ENCODE assay signal across 19 cellular contexts in genomic region chr12:49340971-49341776, GRCh38. TPM values are rescaled to one million over a fixed set of nuclear protein-coding genes. Genes with fewer than 3 reads are reported as not detected.
DNase-seq lines count a peak whose midpoint lies in the region; ATAC-seq and TF ChIP-seq lines count a peak whose summit lies in the region.
"Had no signal": no experiment of that assay in that cellular context is flagged by ENCODE, and none has a peak within 500 bp of the region (broad histone marks: within the 10 kb centered on the region; RNA-seq: fewer than 3 reads in every experiment).

No MANE protein-coding gene starts in this region.

- peaks cover 3% of the 10 kb centered on the region; the same call in 2 of the 3 replicates for H3K9me3 Mint-ChIP-seq in GM23338
- peaks cover 10% of the 10 kb centered on the region for H3K9me3 Mint-ChIP-seq in glutamatergic neuron (ENCODE audit: unreplicated experiment)
- H3K9me3 Mint-ChIP-seq in activated CD8-positive, alpha-beta T cell treated with anti-CD3 and anti-CD28 coated beads for 36 hours = no peaks in the 10 kb centered on the region
- H3K9me3 Mint-ChIP-seq: activated naive CD8-positive, alpha-beta T cell treated with anti-CD3 and anti-CD28 coated beads, Interleukin-2, amount 50 U/mL, for 24 hours; T-helper 1 cell treated with Interleukin-12 subunit alpha and Interleukin-12 subunit beta and Interleukin-4 antibody, amounts not matched to agents 30 μg/mL and 1 μg/mL, for 36 hours had no signal

- H3K14ac ChIP-seq in neuronal stem cell (ENCODE audit: low read length) = no peak overlapping the region

- H4K8ac ChIP-seq in neuronal stem cell (ENCODE audit: low read depth, low read length) = no peak overlapping the region

- H3K4ac ChIP-seq in neuronal stem cell (ENCODE audit: low read length) = no peak overlapping the region

- peak overlapping the region; percentile 88 for H3K4me2 ChIP-seq in GM23338
- H3K4me2 ChIP-seq in neuronal stem cell (ENCODE audit: insufficient read depth, low read length, poor library complexity, severe bottlenecking) = peak overlapping the region; percentile 84
- H3K4me2 ChIP-seq in GM23248 (ENCODE audit: unreplicated experiment) = no peak overlapping the region

- peaks cover 28% of the 10 kb centered on the region for H4K20me1 ChIP-seq in GM23338 (replicated peaks; ENCODE audit: insufficient read depth)
- H4K20me1 ChIP-seq in GM23248 (ENCODE audit: insufficient read depth) = no peaks in the 10 kb centered on the region

- H3K9me2 ChIP-seq in GM23338 (ENCODE audit: insufficient read depth) (no peaks in the 10 kb centered on the region), GM23248 (ENCODE audit: insufficient read depth) (no peaks in the 10 kb centered on the region)

- H2AK5ac ChIP-seq in neuronal stem cell (ENCODE audit: low read depth, low read length) = peak overlapping the region; percentile 9

- no peak overlapping the region for H2BK12ac ChIP-seq in neuronal stem cell (ENCODE audit: low read length)

- no peaks in the 10 kb centered on the region for H3K36me3 ChIP-seq in GM23338 (ENCODE audit: insufficient read depth)
- no peaks in the 10 kb centered on the region for H3K36me3 ChIP-seq in neuronal stem cell (replicated peaks in 1 of 2; ENCODE audit: control insufficient read depth in 2 of 2, insufficient read depth in 2 of 2, low read length in 2 of 2)
- no peaks in the 10 kb centered on the region for H3K36me3 ChIP-seq in GM23248 (ENCODE audit: low read depth)
- H3K36me3 ChIP-seq: gastroesophageal sphincter, vagina had no signal

- CTCF ChIA-PET in activated CD8-positive, alpha-beta T cell treated with anti-CD3 and anti-CD28 coated beads for 36 hours (lab: Charles Lee) = interaction anchor here (0.8 to 4.0 kb wide), 24 partner anchors 9 to 240 kb away, joined by 3 to 126 read pairs (median 7); partner anchors contain the start of genes PRPH, SPATS2, TROAP and TUBA1C

- POLR2A ChIA-PET in activated CD8-positive, alpha-beta T cell treated with anti-CD3 and anti-CD28 coated beads for 36 hours (lab: Charles Lee) = interaction anchor here (0.6 to 2.7 kb wide), 9 partner anchors 9 to 226 kb away, joined by 3 to 12 read pairs (median 4); partner anchors contain the start of genes PRPH and TROAP

- TF ChIP-seq CTCF in GM23338 (conservative IDR thresholded peaks at IDR 0.05; ENCODE audit: low read depth in 2 of 2) = no peak
- no peak for TF ChIP-seq CTCF in glutamatergic neuron (IDR thresholded peaks at IDR 0.05; ENCODE audit: partially characterized antibody, unreplicated experiment)
- TF ChIP-seq CTCF in activated CD8-positive, alpha-beta T cell treated with anti-CD3 and anti-CD28 coated beads for 36 hours (IDR thresholded peaks at IDR 0.05) = no peak

- H4K91ac ChIP-seq in neuronal stem cell (ENCODE audit: low read depth, low read length, poor library complexity) = no peak overlapping the region

- no peaks in the 10 kb centered on the region for H3K79me1 ChIP-seq in neuronal stem cell (ENCODE audit: low read depth, low read length)

- no peak for ATAC-seq in GM23338
- no peak for ATAC-seq in activated CD8-positive, alpha-beta T cell treated with anti-CD3 and anti-CD28 coated beads for 36 hours
- ATAC-seq: activated naive CD8-positive, alpha-beta T cell treated with anti-CD3 and anti-CD28 coated beads, Interleukin-2, amount 50 U/mL, for 24 hours had no signal

- H3F3A ChIP-seq in GM23338 (replicated peaks; ENCODE audit: low read depth) (peaks cover 31% of the 10 kb centered on the region), GM23248 (ENCODE audit: insufficient read depth) (0 out of 2 replicates have a peak, but pooled peaks cover 4% of the 10 kb centered on the region)

- H3K79me2 ChIP-seq in GM23338 (replicated peaks; ENCODE audit: insufficient read depth) = no peaks in the 10 kb centered on the region
- no peaks in the 10 kb centered on the region for H3K79me2 ChIP-seq in GM23248 (ENCODE audit: insufficient read depth)

- H3K9ac ChIP-seq in neuronal stem cell (ENCODE audit: low read depth, low read length, poor library complexity) = no peak overlapping the region
- H3K9ac ChIP-seq in GM23248 = no peak overlapping the region

- WGBS in neuronal stem cell (ENCODE audit: extremely low coverage in 2 of 2, insufficient read length in 2 of 2, insufficient replicate concordance in 1 of 2), 2 donors = no CpG with 5 or more reads among the region's 14 CpGs
- WGBS in GM23248 (ENCODE audit: low coverage in 1 of 2, low lambda C conversion rate in 2 of 2, missing lambda C conversion rate in 2 of 2), 2 experiments = 62% methylated on average over 14 of the region's 14 CpGs

- H3K36me3 Mint-ChIP-seq in GM23338 (ENCODE audit: low read depth) = no peaks in the 10 kb centered on the region; the same call in 2 of the 3 replicates
- H3K36me3 Mint-ChIP-seq in glutamatergic neuron (ENCODE audit: unreplicated experiment) = no peaks in the 10 kb centered on the region
- H3K36me3 Mint-ChIP-seq in activated CD8-positive, alpha-beta T cell treated with anti-CD3 and anti-CD28 coated beads for 36 hours (ENCODE audit: low read depth) = no peaks in the 10 kb centered on the region

- peak overlapping the region; percentile 95 for H3K18ac ChIP-seq in neuronal stem cell (ENCODE audit: low read length)

- H3K4me1 ChIP-seq in GM23338 (ENCODE audit: insufficient read depth) = peaks cover 52% of the 10 kb centered on the region
- peaks cover 29 to 61% of the 10 kb centered on the region in 2 donors for H3K4me1 ChIP-seq in neuronal stem cell (ENCODE audit: control insufficient read depth in 2 of 2, insufficient read depth in 1 of 2, low read depth in 1 of 2, low read length in 2 of 2)
- H3K4me1 ChIP-seq in GM23248 (ENCODE audit: insufficient read depth) = peaks cover 11% of the 10 kb centered on the region

- peak overlapping the region; percentile 70 for H3K4me3 Mint-ChIP-seq in GM23338
- H3K4me3 Mint-ChIP-seq in glutamatergic neuron (ENCODE audit: unreplicated experiment) = peak overlapping the region; percentile 65
- no peak overlapping the region for H3K4me3 Mint-ChIP-seq in activated CD8-positive, alpha-beta T cell treated with anti-CD3 and anti-CD28 coated beads for 36 hours
- H3K4me3 Mint-ChIP-seq: activated naive CD8-positive, alpha-beta T cell treated with anti-CD3 and anti-CD28 coated beads, Interleukin-2, amount 50 U/mL, for 24 hours; T-helper 1 cell treated with Interleukin-12 subunit alpha and Interleukin-12 subunit beta and Interleukin-4 antibody, amounts not matched to agents 30 μg/mL and 1 μg/mL, for 36 hours had no signal

- H3K27ac ChIP-seq in GM23338 (ENCODE audit: low read depth) (no peak overlapping the region), neuronal stem cell (replicated peaks; ENCODE audit: low read length) (no peak overlapping the region), GM23248 (no peak overlapping the region)
- H3K27ac ChIP-seq: RWPE1 had no signal

- H3K27me3 Mint-ChIP-seq in GM23338 (ENCODE audit: insufficient read depth, low read depth, poor library complexity) (peaks cover 98% of the 10 kb centered on the region), glutamatergic neuron (ENCODE audit: unreplicated experiment) (peaks cover 27% of the 10 kb centered on the region)
- peaks cover 67% of the 10 kb centered on the region for H3K27me3 Mint-ChIP-seq in activated CD8-positive, alpha-beta T cell treated with anti-CD3 and anti-CD28 coated beads for 36 hours

- H3K27ac Mint-ChIP-seq in GM23338 (no peak overlapping the region), glutamatergic neuron (ENCODE audit: unreplicated experiment) (no peak overlapping the region)
- no peak overlapping the region for H3K27ac Mint-ChIP-seq in activated CD8-positive, alpha-beta T cell treated with anti-CD3 and anti-CD28 coated beads for 36 hours
- H3K27ac Mint-ChIP-seq: activated naive CD8-positive, alpha-beta T cell treated with anti-CD3 and anti-CD28 coated beads, Interleukin-2, amount 50 U/mL, for 24 hours; T-helper 1 cell treated with Interleukin-12 subunit alpha and Interleukin-12 subunit beta and Interleukin-4 antibody, amounts not matched to agents 30 μg/mL and 1 μg/mL, for 36 hours had no signal

- H3K9me3 ChIP-seq in neuronal stem cell (replicated peaks in 1 of 2; ENCODE audit: control insufficient read depth in 2 of 2, insufficient read depth in 1 of 2, low read depth in 1 of 2, low read length in 2 of 2) (peaks cover 0 to 3% of the 10 kb centered on the region in 2 donors), GM23248 (ENCODE audit: low read depth) (no peaks in the 10 kb centered on the region)
- H3K9me3 ChIP-seq: gastroesophageal sphincter, vagina had no signal

- peak overlapping the region; percentile 47 for H2BK15ac ChIP-seq in neuronal stem cell (ENCODE audit: low read length)

- H3K4me3 ChIP-seq in GM23338 = peak overlapping the region; percentile 85
- H3K4me3 ChIP-seq in neuronal stem cell (ENCODE audit: low read length in 2 of 2) = peak overlapping the region in 1 of 2 donors; percentile 56
- H3K4me3 ChIP-seq in GM23248 = no peak overlapping the region

- no peak overlapping the region for H2BK5ac ChIP-seq in neuronal stem cell (ENCODE audit: low read length)

- DNase-seq in GM23338 (ENCODE audit: low spot score) (peak; percentile 40), glutamatergic neuron (no peak), neuronal stem cell (ENCODE audit: low spot score) (no peak), GM23248 (no peak)
- no peak for DNase-seq in activated CD4-positive, alpha-beta T cell treated with anti-CD3 and anti-CD28 coated beads, Interleukin-2, amount 50 U/mL, for 1 hour
- no peak for DNase-seq in activated CD8-positive, alpha-beta T cell treated with anti-CD3 and anti-CD28 coated beads for 36 hours
- DNase-seq: activated CD4-positive, CD25-positive, alpha-beta regulatory T cell treated with anti-CD3 and anti-CD28 coated beads, Interleukin-2, amount 50 U/mL, for 72 hours; activated naive CD8-positive, alpha-beta T cell treated with anti-CD3 and anti-CD28 coated beads, Interleukin-2, amount 50 U/mL, for 24 hours; cerebellar nuclear complex; NCI-H1930; NCI-H82; stimulated activated naive CD4-positive, alpha-beta T cell treated with Interleukin-2 at 50 U/mL for 16 hours had no signal

- intact Hi-C loops in activated CD8-positive, alpha-beta T cell treated with anti-CD3 and anti-CD28 coated beads for 36 hours (cut with micrococcal nuclease) = no loop called here

- H3K4me1 Mint-ChIP-seq in GM23338 = peaks cover 55% of the 10 kb centered on the region
- peaks cover 36% of the 10 kb centered on the region for H3K4me1 Mint-ChIP-seq in glutamatergic neuron (ENCODE audit: low read depth, unreplicated experiment)
- H3K4me1 Mint-ChIP-seq in activated CD8-positive, alpha-beta T cell treated with anti-CD3 and anti-CD28 coated beads for 36 hours (ENCODE audit: low read depth) = peaks cover 36% of the 10 kb centered on the region

- H2BK120ac ChIP-seq in neuronal stem cell (ENCODE audit: low read depth, low read length) = no peak overlapping the region

- H2AFZ ChIP-seq in GM23338 = peak overlapping the region; percentile 82; the same call in 1 of the 2 replicates
- peak overlapping the region; percentile 95 for H2AFZ ChIP-seq in neuronal stem cell (ENCODE audit: low read length)
- H2AFZ ChIP-seq in GM23248 = no peak overlapping the region

- H3K23ac ChIP-seq in neuronal stem cell (ENCODE audit: low read depth, low read length, poor library complexity) = no peak overlapping the region

- peaks cover 99% of the 10 kb centered on the region for H3K27me3 ChIP-seq in GM23338 (ENCODE audit: insufficient read depth)
- peaks cover 22 to 95% (median 84%) of the 10 kb centered on the region in 3 experiments for H3K27me3 ChIP-seq in neuronal stem cell (ENCODE audit: control insufficient read depth in 3 of 3, insufficient read depth in 3 of 3, low read depth in 1 of 3, low read length in 3 of 3)
- H3K27me3 ChIP-seq in GM23248 (replicated peaks; ENCODE audit: insufficient read depth) = peaks cover 57% of the 10 kb centered on the region

- in situ Hi-C loops in GM23248 (cut with MboI) = no loop called here

RNA-seq across cellular contexts. Expression of gene C1QL4, which starts 4.2 kb away (rescaled TPM):
- total RNA-seq in GM23338 (2014; rRNA removed; shearing (Covaris generic)) = 0.12 TPM in 1 of 2 replicates, not detected in the other
- polyA plus RNA-seq in GM23338 (2016; fragmentation: Nextera tagmentation; extraction: Ambion mirVana) (not detected in 2 replicates), GM23248 (2016; fragmentation: Nextera tagmentation; extraction: Ambion mirVana) (not detected in 2 replicates)
- total RNA-seq in glutamatergic neuron (ENCODE audit: unreplicated experiment) = 4.8 TPM
- 0.77 TPM for polyA plus RNA-seq in neuronal stem cell (2013, experiment 1 of 2)
- polyA plus RNA-seq in neuronal stem cell (2013, experiment 2 of 2) = 0.84 TPM
- total RNA-seq in GM23248 (2014; rRNA removed; shearing (Covaris generic)) = not detected in 2 replicates
- total RNA-seq in activated CD8-positive, alpha-beta T cell treated with anti-CD3 and anti-CD28 coated beads for 36 hours = not detected
- total RNA-seq: gastroesophageal sphincter, left cardiac atrium had no signal
- polyA plus RNA-seq: BJ had no signal

RNA-seq across cellular contexts. Expression of gene DNAJC22, which starts 5.5 kb away (rescaled TPM):
- total RNA-seq in GM23338 (2014; rRNA removed; shearing (Covaris generic)) = 0.10 TPM in 1 of 2 replicates, not detected in the other
- polyA plus RNA-seq in GM23338 (2016; fragmentation: Nextera tagmentation; extraction: Ambion mirVana) = not detected in 2 replicates
- total RNA-seq in glutamatergic neuron (ENCODE audit: unreplicated experiment) = 4.5 TPM
- polyA plus RNA-seq in neuronal stem cell (2013, experiment 1 of 2) = 0.14 TPM
- polyA plus RNA-seq in neuronal stem cell (2013, experiment 2 of 2) = 0.12 TPM
- 1.5 and 2.5 TPM in 2 replicates for total RNA-seq in GM23248 (2014; rRNA removed; shearing (Covaris generic))
- 0.69 and 1.9 TPM in 2 replicates for polyA plus RNA-seq in GM23248 (2016; fragmentation: Nextera tagmentation; extraction: Ambion mirVana)
- total RNA-seq in activated CD8-positive, alpha-beta T cell treated with anti-CD3 and anti-CD28 coated beads for 36 hours = under 1 TPM in 1 of 2 experiments, not detected in 1; 0.14 TPM

RNA-seq across cellular contexts. Expression of gene TROAP, which starts 18.1 kb away (rescaled TPM):
- total RNA-seq in GM23338 (2014; rRNA removed; shearing (Covaris generic)) = 27.6 and 46.4 TPM in 2 replicates
- polyA plus RNA-seq in GM23338 (2016; fragmentation: Nextera tagmentation; extraction: Ambion mirVana) (44.7 and 47.5 TPM in 2 replicates), GM23248 (2016; fragmentation: Nextera tagmentation; extraction: Ambion mirVana) (8.8 and 11.7 TPM in 2 replicates)
- 11.7 TPM for total RNA-seq in glutamatergic neuron (ENCODE audit: unreplicated experiment)
- 82.7 TPM for polyA plus RNA-seq in neuronal stem cell (2013, experiment 1 of 2)
- polyA plus RNA-seq in neuronal stem cell (2013, experiment 2 of 2) = 77.4 TPM
- 4.4 and 6.2 TPM in 2 replicates for total RNA-seq in GM23248 (2014; rRNA removed; shearing (Covaris generic))
- 10 to 100 TPM; 46.6 to 52.6 TPM for total RNA-seq in activated CD8-positive, alpha-beta T cell treated with anti-CD3 and anti-CD28 coated beads for 36 hours

RNA-seq across cellular contexts. Expression of gene SPATS2, which starts 26.1 kb away (rescaled TPM):
- 20.6 and 28.1 TPM in 2 replicates for total RNA-seq in GM23338 (2014; rRNA removed; shearing (Covaris generic))
- polyA plus RNA-seq in GM23338 (2016; fragmentation: Nextera tagmentation; extraction: Ambion mirVana) (54.0 and 61.0 TPM in 2 replicates), GM23248 (2016; fragmentation: Nextera tagmentation; extraction: Ambion mirVana) (22.3 and 22.4 TPM in 2 replicates)
- 43.9 TPM for total RNA-seq in glutamatergic neuron (ENCODE audit: unreplicated experiment)
- 52.9 TPM for polyA plus RNA-seq in neuronal stem cell (2013, experiment 1 of 2)
- 53.9 TPM for polyA plus RNA-seq in neuronal stem cell (2013, experiment 2 of 2)
- total RNA-seq in GM23248 (2014; rRNA removed; shearing (Covaris generic)) = 13.7 and 25.0 TPM in 2 replicates
- 10 to 100 TPM in 1 of 2 experiments, 1 to 10 TPM in 1; 9.2 to 10.8 TPM for total RNA-seq in activated CD8-positive, alpha-beta T cell treated with anti-CD3 and anti-CD28 coated beads for 36 hours

RNA-seq across cellular contexts. Expression of gene PRPH, which starts 46.2 kb away (rescaled TPM):
- total RNA-seq in GM23338 (2014; rRNA removed; shearing (Covaris generic)) = 0.24 and 0.62 TPM in 2 replicates
- polyA plus RNA-seq in GM23338 (2016; fragmentation: Nextera tagmentation; extraction: Ambion mirVana) (0.36 and 0.43 TPM in 2 replicates), GM23248 (2016; fragmentation: Nextera tagmentation; extraction: Ambion mirVana) (not detected in 2 replicates)
- 2,189 TPM for total RNA-seq in glutamatergic neuron (ENCODE audit: unreplicated experiment)
- 0.11 TPM for polyA plus RNA-seq in neuronal stem cell (2013, experiment 1 of 2)
- 0.07 TPM for polyA plus RNA-seq in neuronal stem cell (2013, experiment 2 of 2)
- not detected in 2 replicates for total RNA-seq in GM23248 (2014; rRNA removed; shearing (Covaris generic))
- total RNA-seq in activated CD8-positive, alpha-beta T cell treated with anti-CD3 and anti-CD28 coated beads for 36 hours = not detected
- total RNA-seq: myocyte had no signal
- polyA plus RNA-seq: BJ had no signal
